Comparison of ENCODE assay signal across 16 cellular contexts in genomic region chr22:24968066-24968561, GRCh38. TPM values are rescaled to one million over a fixed set of nuclear protein-coding genes. Genes with fewer than 3 reads are reported as not detected.
DNase-seq lines count a peak whose midpoint lies in the region; ATAC-seq and TF ChIP-seq lines count a peak whose summit lies in the region.
"Had no signal": no experiment of that assay in that cellular context is flagged by ENCODE, and none has a peak within 500 bp of the region (broad histone marks: within the 10 kb centered on the region; RNA-seq: fewer than 3 reads in every experiment).

No MANE protein-coding gene starts in this region.

- no peak overlapping the region for H2AFZ ChIP-seq in GM23338
- H2AFZ ChIP-seq in trophoblast cell (ENCODE audit: insufficient read depth, low read length, poor library complexity): no peak overlapping the region

- H3K4me2 ChIP-seq in GM23338 (peak overlapping the region; percentile 53), trophoblast cell (ENCODE audit: low read length) (no peak overlapping the region)

- no peak overlapping the region for H3K9ac ChIP-seq in trophoblast cell (ENCODE audit: low read length)

- no peak overlapping the region for H4K91ac ChIP-seq in trophoblast cell (ENCODE audit: low read depth, low read length)

- no peak for TF ChIP-seq CTCF in GM23338 (conservative IDR thresholded peaks at IDR 0.05; ENCODE audit: low read depth in 2 of 2)
- TF ChIP-seq CTCF in left ventricle myocardium inferior (IDR thresholded peaks at IDR 0.05; ENCODE audit: borderline replicate concordance): no peak

- H3K9me3 ChIP-seq in left ventricle myocardium inferior (replicated peaks) (no peaks in the 10 kb centered on the region), trophoblast cell (ENCODE audit: insufficient read depth, low read depth, low read length) (no peaks in the 10 kb centered on the region)
- H3K9me3 ChIP-seq: SJCRH30 had no signal

- peaks cover 3% of the 10 kb centered on the region; the same call in 2 of the 3 replicates for H3K36me3 Mint-ChIP-seq in GM23338 (ENCODE audit: low read depth)
- H3K36me3 Mint-ChIP-seq: memory B cell had no signal

- intact Hi-C loops in left ventricle myocardium inferior (cut with micrococcal nuclease): no loop called here

- no peak overlapping the region for H4K12ac ChIP-seq in trophoblast cell (ENCODE audit: low read depth, low read length)

- peak; percentile 96 for DNase-seq in GM23338 (ENCODE audit: low spot score)
- DNase-seq in left ventricle myocardium inferior: no peak
- peak in 1 of 2 donors; percentile 23 for DNase-seq in trophoblast cell
- DNase-seq in stimulated activated CD8-positive, alpha-beta memory T cell treated with anti-CD3 and anti-CD28 coated beads, Interleukin-4, amount 100 ng/mL, for 48 hours: no peak
- DNase-seq: glutamatergic neuron; MV-4-11; stimulated activated naive CD4-positive, alpha-beta T cell treated with Interleukin-2 at 50 U/mL for 16 hours had no signal

- H3K9me3 Mint-ChIP-seq in GM23338: no peaks in the 10 kb centered on the region; the same call in 2 of the 3 replicates
- H3K9me3 Mint-ChIP-seq: memory B cell had no signal

- H3K27me3 ChIP-seq in GM23338 (ENCODE audit: insufficient read depth): no peaks in the 10 kb centered on the region
- no peaks in the 10 kb centered on the region for H3K27me3 ChIP-seq in left ventricle myocardium inferior (ENCODE audit: low read depth)
- no peaks in the 10 kb centered on the region for H3K27me3 ChIP-seq in trophoblast cell (ENCODE audit: insufficient read depth, low read length)
- H3K27me3 ChIP-seq: SJCRH30 had no signal

- peak overlapping the region; percentile 41 for H3K18ac ChIP-seq in trophoblast cell (ENCODE audit: low read length)

- peak overlapping the region; percentile 52 for H2BK12ac ChIP-seq in trophoblast cell (ENCODE audit: low read length)

- H3K27me3 Mint-ChIP-seq in GM23338 (ENCODE audit: insufficient read depth, low read depth, poor library complexity): peaks cover 2% of the 10 kb centered on the region
- H3K27me3 Mint-ChIP-seq: progenitor cell of endocrine pancreas had no signal

- H4K8ac ChIP-seq in trophoblast cell (ENCODE audit: low read depth, low read length): no peak overlapping the region

- H3K79me2 ChIP-seq in GM23338 (replicated peaks; ENCODE audit: insufficient read depth): peaks cover 55% of the 10 kb centered on the region
- peaks cover 2% of the 10 kb centered on the region for H3K79me2 ChIP-seq in trophoblast cell (ENCODE audit: control insufficient read depth, insufficient read depth, low read length, poor library complexity)

- peaks cover 7% of the 10 kb centered on the region for H3K79me1 ChIP-seq in trophoblast cell (ENCODE audit: low read length)

- H3K9me2 ChIP-seq in GM23338 (ENCODE audit: insufficient read depth): no peaks in the 10 kb centered on the region

- no peak overlapping the region for H3K4ac ChIP-seq in trophoblast cell (ENCODE audit: low read depth, low read length)

- peak overlapping the region; percentile 20 for H2BK120ac ChIP-seq in trophoblast cell (ENCODE audit: insufficient read depth, low read length, poor library complexity)

- H3K4me3 ChIP-seq in GM23338: peak overlapping the region; percentile 16; the same call in 1 of the 2 replicates
- no peak overlapping the region for H3K4me3 ChIP-seq in left ventricle myocardium inferior
- H3K4me3 ChIP-seq in trophoblast cell (ENCODE audit: low read depth, low read length): no peak overlapping the region
- H3K4me3 ChIP-seq: SJCRH30 had no signal

- ATAC-seq in GM23338 (peak; percentile 85), SK-N-SH treated with all-trans-retinoic acid at 6 μM for 48 hours (peak; percentile 70), GM21390 (IDR thresholded peaks at IDR 0.05; ENCODE audit: unreplicated experiment) (no peak), GM19035 (IDR thresholded peaks at IDR 0.05; ENCODE audit: unreplicated experiment) (no peak), GM18909 (IDR thresholded peaks at IDR 0.05; ENCODE audit: poor library complexity, unreplicated experiment) (no peak)

- WGBS in trophoblast cell (ENCODE audit: extremely low coverage, insufficient coverage, insufficient read length): no CpG with 5 or more reads among the region's 8 CpGs

- 0 out of 2 replicates have a peak, but pooled peaks cover 3% of the 10 kb centered on the region for H3F3A ChIP-seq in GM23338 (replicated peaks; ENCODE audit: low read depth)

- no peak overlapping the region for H2BK5ac ChIP-seq in trophoblast cell (ENCODE audit: low read depth, low read length, poor library complexity)

- no peaks in the 10 kb centered on the region for H3K36me3 ChIP-seq in GM23338 (ENCODE audit: insufficient read depth)
- H3K36me3 ChIP-seq in left ventricle myocardium inferior: no peaks in the 10 kb centered on the region
- H3K36me3 ChIP-seq in trophoblast cell (ENCODE audit: control insufficient read depth in 1 of 2, insufficient read depth in 2 of 2, low read length in 2 of 2): no peaks in the 10 kb centered on the region
- H3K36me3 ChIP-seq: SJCRH30 had no signal

- H3K4me1 Mint-ChIP-seq in GM23338: peaks cover 42% of the 10 kb centered on the region
- H3K4me1 Mint-ChIP-seq: memory B cell had no signal

- H3K14ac ChIP-seq in trophoblast cell (ENCODE audit: low read length): peak overlapping the region; percentile 35

- H4K20me1 ChIP-seq in GM23338 (replicated peaks; ENCODE audit: insufficient read depth): 0 out of 2 replicates have a peak, but pooled peaks cover 2% of the 10 kb centered on the region

- peak overlapping the region; percentile 35 for H2AK5ac ChIP-seq in trophoblast cell (ENCODE audit: low read length)

- H3K4me3 Mint-ChIP-seq in GM23338: no peak overlapping the region
- H3K4me3 Mint-ChIP-seq: memory B cell had no signal

- no peak overlapping the region for H3K23ac ChIP-seq in trophoblast cell (ENCODE audit: low read length)

- H3K27ac ChIP-seq in GM23338 (ENCODE audit: low read depth): peak overlapping the region; percentile 92
- peak overlapping the region; percentile 90 for H3K27ac ChIP-seq in left ventricle myocardium inferior (replicated peaks)
- peak overlapping the region; percentile 28 for H3K27ac ChIP-seq in trophoblast cell (ENCODE audit: low read depth, low read length)
- H3K27ac ChIP-seq: HL-60, SJCRH30 had no signal

- peak overlapping the region; percentile 92 for H3K27ac Mint-ChIP-seq in GM23338
- H3K27ac Mint-ChIP-seq: memory B cell, progenitor cell of endocrine pancreas had no signal

- H3K4me1 ChIP-seq in GM23338 (ENCODE audit: insufficient read depth): peaks cover 26% of the 10 kb centered on the region
- peaks cover 86% of the 10 kb centered on the region for H3K4me1 ChIP-seq in left ventricle myocardium inferior
- peaks cover 17 to 22% of the 10 kb centered on the region in 2 experiments for H3K4me1 ChIP-seq in trophoblast cell (ENCODE audit: control insufficient read depth in 1 of 2, insufficient read depth in 2 of 2, low read length in 2 of 2)

TF ChIP-seq in GM23338, 12 proteins besides CTCF, POLR2A, EP300 and RAD21 (continues in another document):
- TF ChIP-seq CREB1 (CRISPR knock-in tag; IDR thresholded peaks at IDR 0.05; ENCODE audit: low read depth) (peak; percentile 38; the same call in 1 of the 2 replicates), EZH2phosphoT487 (IDR thresholded peaks at IDR 0.05; ENCODE audit: unreplicated experiment) (no peak), EZH2 (IDR thresholded peaks at IDR 0.05; ENCODE audit: low read depth, unreplicated experiment) (no peak), JUNB (IDR thresholded peaks at IDR 0.05; ENCODE audit: unreplicated experiment) (no peak), ZNF331 (CRISPR knock-in tag; IDR thresholded peaks at IDR 0.05; ENCODE audit: low read depth) (no peak), STAT1 (IDR thresholded peaks at IDR 0.05; ENCODE audit: unreplicated experiment) (no peak)

TF ChIP-seq in SK-N-SH treated with all-trans-retinoic acid at 6 μM for 48 hours, 23 proteins besides CTCF, POLR2A, EP300 and RAD21:
- TF ChIP-seq CSRNP3 (CRISPR knock-in tag; IDR thresholded peaks at IDR 0.05) (no peak), ZNF8 (CRISPR knock-in tag; IDR thresholded peaks at IDR 0.05) (no peak), SNAI2 (CRISPR knock-in tag; IDR thresholded peaks at IDR 0.05) (peak; percentile 82; the same call in 1 of the 2 replicates), ISL1 (CRISPR knock-in tag; IDR thresholded peaks at IDR 0.05) (peak; percentile 67), GLIS3 (CRISPR knock-in tag; IDR thresholded peaks at IDR 0.05) (no peak)

RNA-seq across cellular contexts. Expression of gene KIAA1671, which starts 15.6 kb away (rescaled TPM):
- total RNA-seq in GM23338 (2014; rRNA removed; shearing (Covaris generic)): 22.1 and 27.2 TPM in 2 replicates
- polyA plus RNA-seq in GM23338 (2016; fragmentation: Nextera tagmentation; extraction: Ambion mirVana): 5.8 and 6.1 TPM in 2 replicates
- total RNA-seq in left ventricle myocardium inferior: 12.2 TPM
- 23.1 and 23.4 TPM in 2 replicates for polyA plus RNA-seq in trophoblast cell (2013)

RNA-seq across cellular contexts. Expression of gene LHFPL7, which starts 21.6 kb away (rescaled TPM):
- total RNA-seq in GM23338 (2014; rRNA removed; shearing (Covaris generic)): not detected in 2 replicates
- polyA plus RNA-seq in GM23338 (2016; fragmentation: Nextera tagmentation; extraction: Ambion mirVana): not detected in 2 replicates
- not detected for total RNA-seq in left ventricle myocardium inferior
- polyA plus RNA-seq in trophoblast cell (2013): not detected in 2 replicates
- total RNA-seq: NCI-H460, progenitor cell of endocrine pancreas, SJCRH30 had no signal

Comparison
In these comparisons a context has a peak if more than half of its experiments do, and no peak if none do; other contexts are left out.
1. ATAC-seq: peak in GM23338 (single experiment) and SK-N-SH treated with all-trans-retinoic acid at 6 μM for 48 hours (single experiment); none in GM21390 (single experiment), GM19035 (single experiment) and GM18909 (single experiment).
2. H3K27ac ChIP-seq: peak in every context shown above with its lines; median percentile 92 in GM23338; 90 in left ventricle myocardium inferior; 28 in trophoblast cell.